ENCODE assay signal across 16 cellular contexts in genomic region chr5:42749020-42749419, GRCh38. TPM values are rescaled to one million over a fixed set of nuclear protein-coding genes. Genes with fewer than 3 reads are reported as not detected.
DNase-seq lines count a peak whose midpoint lies in the region; ATAC-seq, FAIRE-seq and TF ChIP-seq lines count a peak whose summit lies in the region.
"Had no signal": no experiment of that assay in that cellular context is flagged by ENCODE, and none has a peak within 500 bp of the region (broad histone marks: within the 10 kb centered on the region; RNA-seq: fewer than 3 reads in every experiment).

No MANE protein-coding gene starts in this region.

- DNase-seq in activated naive CD4-positive, alpha-beta T cell treated with anti-CD3 and anti-CD28 coated beads, Interleukin-2, amount 50 U/mL, for 72 hours (ENCODE audit: low spot score in 2 of 2) = no peak
- no peak for DNase-seq in activated naive CD4-positive, alpha-beta T cell treated with anti-CD3 and anti-CD28 coated beads, Interleukin-2, amount 10 ng/mL, durations not matched to agents 7 days and 5 days
- peak; percentile 69 for DNase-seq in Jurkat, Clone E6-1 (ENCODE audit: low read depth, low spot score)
- DNase-seq in GM12878 (ENCODE audit: low read depth, low spot score) = no peak
- DNase-seq in stromal cell of bone marrow (ENCODE audit: low read depth) = peak; percentile 3
- no peak for DNase-seq in Right ventricle myocardium superior
- DNase-seq in activated effector memory CD4-positive, alpha-beta T cell treated with anti-CD3 and anti-CD28 coated beads, Interleukin-2, amount 50 U/mL, for 16 hours = no peak
- no peak for DNase-seq in dermis blood vessel endothelial cell
- DNase-seq: activated CD8-positive, alpha-beta memory T cell treated with anti-CD3 and anti-CD28 coated beads for 24 hours; activated effector memory CD4-positive, alpha-beta T cell treated with Interleukin-2 at 50 U/mL for 16 hours; endodermal cell; naive thymus-derived CD8-positive, alpha-beta T cell; NCI-H1105 treated with DMSO at 0.1 percent for 48 hours had no signal

- no peaks in the 10 kb centered on the region for H3K9me3 Mint-ChIP-seq in activated naive CD4-positive, alpha-beta T cell treated with anti-CD3 and anti-CD28 coated beads, Interleukin-2, amount 50 U/mL, for 72 hours
- no peaks in the 10 kb centered on the region for H3K9me3 Mint-ChIP-seq in activated naive CD4-positive, alpha-beta T cell treated with anti-CD3 and anti-CD28 coated beads, Interleukin-2, amount 10 ng/mL, durations not matched to agents 7 days and 5 days
- H3K9me3 Mint-ChIP-seq: endodermal cell; naive thymus-derived CD8-positive, alpha-beta T cell had no signal

- H4K20me1 ChIP-seq in GM12878 (ENCODE audit: control insufficient read depth, insufficient read depth) = no peaks in the 10 kb centered on the region

- H3K4me1 ChIP-seq in GM12878 (ENCODE audit: control insufficient read depth, insufficient read depth, low read length) = no peaks in the 10 kb centered on the region
- H3K4me1 ChIP-seq: gastroesophageal sphincter, SJSA1 had no signal

- TF ChIP-seq RAD21 in GM12878 (IDR thresholded peaks at IDR 0.05; ENCODE audit: insufficient read depth, low read depth, low read length) = no peak

- intact Hi-C loops in GM12878 (cut with micrococcal nuclease; ENCODE audit: unreplicated experiment) = no loop called here
- intact Hi-C loops in Right ventricle myocardium superior (cut with DNase I) = no loop called here

- no peak overlapping the region for H3K27ac Mint-ChIP-seq in activated naive CD4-positive, alpha-beta T cell treated with anti-CD3 and anti-CD28 coated beads, Interleukin-2, amount 50 U/mL, for 72 hours
- no peak overlapping the region for H3K27ac Mint-ChIP-seq in activated naive CD4-positive, alpha-beta T cell treated with anti-CD3 and anti-CD28 coated beads, Interleukin-2, amount 10 ng/mL, durations not matched to agents 7 days and 5 days
- H3K27ac Mint-ChIP-seq: endodermal cell had no signal

- TF ChIP-seq POLR2A in GM12878 (IDR thresholded peaks at IDR 0.05; ENCODE audit: low read depth, low read length) = no peak

- H3K4me3 Mint-ChIP-seq in activated naive CD4-positive, alpha-beta T cell treated with anti-CD3 and anti-CD28 coated beads, Interleukin-2, amount 10 ng/mL, durations not matched to agents 7 days and 5 days = no peak overlapping the region
- H3K4me3 Mint-ChIP-seq: endodermal cell; naive thymus-derived CD8-positive, alpha-beta T cell had no signal

- no TSS peak for BruUV-seq in GM12878 (replicated peaks; lab: Mats Ljungman, UMichigan)

- peaks cover 6% of the 10 kb centered on the region for H3K4me1 Mint-ChIP-seq in activated naive CD4-positive, alpha-beta T cell treated with anti-CD3 and anti-CD28 coated beads, Interleukin-2, amount 10 ng/mL, durations not matched to agents 7 days and 5 days
- H3K4me1 Mint-ChIP-seq: endodermal cell had no signal

- RAD21 ChIA-PET in GM12878 (lab: Charles Lee; ENCODE audit: unreplicated experiment) = no interaction called here

- no peak for TF ChIP-seq CTCF in GM12878 (IDR thresholded peaks at IDR 0.05 in 2 of 3, conservative IDR thresholded peaks at IDR 0.05 in 1 of 3; ENCODE audit: control insufficient read depth in 2 of 3, extremely low read depth in 1 of 3, insufficient read depth in 1 of 3, low read depth in 3 of 3, low read length in 3 of 3)

- no peak for TF ChIP-seq EP300 in GM12878 (IDR thresholded peaks at IDR 0.05; ENCODE audit: borderline replicate concordance in 1 of 2, control insufficient read depth in 1 of 2, low read depth in 2 of 2, low read length in 2 of 2)

- no peaks in the 10 kb centered on the region for H3K27me3 ChIP-seq in GM12878 (replicated peaks in 1 of 2; ENCODE audit: control insufficient read depth in 2 of 2, insufficient read depth in 2 of 2, low read length in 1 of 2)
- H3K27me3 ChIP-seq: gastroesophageal sphincter, SJSA1 had no signal

- H3K4me2 ChIP-seq in GM12878 (ENCODE audit: control insufficient read depth, insufficient read depth) = no peak overlapping the region

- no peak overlapping the region for H2AFZ ChIP-seq in GM12878 (ENCODE audit: control insufficient read depth, low read depth, low read length)

- H3K79me2 ChIP-seq in GM12878 (ENCODE audit: control insufficient read depth, insufficient read depth, low read length) = no peaks in the 10 kb centered on the region

- H3K4me3 ChIP-seq in Jurkat, Clone E6-1 (ENCODE audit: low read length) = no peak overlapping the region
- H3K4me3 ChIP-seq in GM12878 = no peak overlapping the region
- H3K4me3 ChIP-seq: gastroesophageal sphincter, SJSA1 had no signal

- SMC1A ChIA-PET in GM12878 (lab: Charles Lee; ENCODE audit: uncharacterized antibody, unreplicated experiment) = no interaction called here

- H3K27me3 Mint-ChIP-seq in activated naive CD4-positive, alpha-beta T cell treated with anti-CD3 and anti-CD28 coated beads, Interleukin-2, amount 10 ng/mL, durations not matched to agents 7 days and 5 days = no peaks in the 10 kb centered on the region
- H3K27me3 Mint-ChIP-seq: naive thymus-derived CD8-positive, alpha-beta T cell had no signal

- H3K36me3 Mint-ChIP-seq in activated naive CD4-positive, alpha-beta T cell treated with anti-CD3 and anti-CD28 coated beads, Interleukin-2, amount 50 U/mL, for 72 hours = no peaks in the 10 kb centered on the region
- no peaks in the 10 kb centered on the region for H3K36me3 Mint-ChIP-seq in activated naive CD4-positive, alpha-beta T cell treated with anti-CD3 and anti-CD28 coated beads, Interleukin-2, amount 10 ng/mL, durations not matched to agents 7 days and 5 days
- H3K36me3 Mint-ChIP-seq: naive thymus-derived CD8-positive, alpha-beta T cell had no signal

- in situ Hi-C loops in GM12878 (cut with MboI) = no loop called here

- H3K27ac ChIP-seq in GM12878 (ENCODE audit: control insufficient read depth, insufficient read depth) = no peak overlapping the region
- H3K27ac ChIP-seq: gastroesophageal sphincter, SJSA1 had no signal

- CTCF ChIA-PET in activated naive CD4-positive, alpha-beta T cell treated with anti-CD3 and anti-CD28 coated beads, Interleukin-2, amount 10 ng/mL, durations not matched to agents 7 days and 5 days (lab: Charles Lee) = no interaction called here
- CTCF ChIA-PET in GM12878 (lab: Yijun Ruan, JAX) = interaction anchor here (0.7 kb wide), 1 partner anchor 150 kb away, joined by 3 read pairs; no protein-coding TSS in a partner anchor

- H3K9me3 ChIP-seq in GM12878 (replicated peaks; ENCODE audit: control insufficient read depth, insufficient read depth, low read length) = no peaks in the 10 kb centered on the region
- H3K9me3 ChIP-seq: gastroesophageal sphincter, SJSA1 had no signal

- POLR2A ChIA-PET in GM12878 (lab: Charles Lee) = no interaction called here

- H3K9ac ChIP-seq in GM12878 (ENCODE audit: control insufficient read depth, insufficient read depth, low read length) = no peak overlapping the region

- peak; percentile 26 to 32 for ATAC-seq in activated naive CD4-positive, alpha-beta T cell treated with anti-CD3 and anti-CD28 coated beads, Interleukin-2, amount 50 U/mL, for 72 hours
- ATAC-seq in GM12878 (peak; percentile 29; the same call in 2 of the 3 replicates), Right ventricle myocardium superior (ENCODE audit: poor library complexity) (no peak)
- ATAC-seq: gastroesophageal sphincter had no signal

- no peak for FAIRE-seq in GM12878 (lab: Jason Lieb, UNC)
- FAIRE-seq: GM19239 had no signal

- no peaks in the 10 kb centered on the region for H3K36me3 ChIP-seq in GM12878 (ENCODE audit: control insufficient read depth in 2 of 2, insufficient read depth in 2 of 2, low read length in 1 of 2)
- H3K36me3 ChIP-seq: gastroesophageal sphincter, SJSA1 had no signal

TF ChIP-seq in GM12878, 131 proteins besides CTCF, POLR2A, EP300 and RAD21:
- peak; percentile 38; the same call in 1 of the 2 replicates for TF ChIP-seq RUNX3 (IDR thresholded peaks at IDR 0.05; ENCODE audit: low read length)
- no peak for TF ChIP-seq SMAD5 (IDR thresholded peaks at IDR 0.05; ENCODE audit: low read depth)
TF ChIP-seq in GM12878: peak in this region for 1.

RNA-seq across cellular contexts. Expression of gene CCDC152, which starts 7.6 kb away (rescaled TPM):
- 1 to 10 TPM; 1.3 to 9.0 TPM for total RNA-seq in activated naive CD4-positive, alpha-beta T cell treated with anti-CD3 and anti-CD28 coated beads, Interleukin-2, amount 50 U/mL, for 72 hours
- 7.1 TPM for polyA plus RNA-seq in Jurkat, Clone E6-1 (2012; ENCODE audit: insufficient read depth, insufficient read length)
- not detected in 2 replicates for total RNA-seq in GM12878 (2013; cell fraction: nucleolus; rRNA removed)
- total RNA-seq in GM12878 (2014; rRNA removed) (7.1 and 8.4 TPM in 2 replicates), GM12878 (2014; rRNA removed; fragmentation: Illumina TruSeq; extraction: Trizol) (12.6 and 12.9 TPM in 2 replicates), GM12878 (2021) (9.8 and 11.6 TPM in 2 replicates), Right ventricle myocardium superior (0.56 TPM), dermis blood vessel endothelial cell (0.51 and 0.74 TPM in 2 replicates)
- 5.2 TPM for polyA plus RNA-seq in GM12878 (2011; ENCODE audit: low read depth)
- polyA plus RNA-seq in GM12878 (2011; rRNA removed) (0.12 and 0.36 TPM in 2 replicates), GM12878 (2014; fragmentation: Illumina TruSeq; extraction: Trizol) (14.2 and 18.5 TPM in 2 replicates), GM12878 (2014; fragmentation: Nextera tagmentation; extraction: Ambion mirVana) (10 to 100 TPM; 25.2 to 25.8 TPM), GM12878 (2014; rRNA removed) (6.0 and 8.1 TPM in 2 replicates), GM12878 (2016; fragmentation: Nextera tagmentation; extraction: Ambion mirVana) (10 to 100 TPM; 21.6 to 22.7 TPM)
- polyA plus RNA-seq in GM12878 (2011; cell fraction: cytosol; rRNA removed) = 0.02 and 0.04 TPM in 2 replicates
- polyA plus RNA-seq in GM12878 (2011; cell fraction: nucleus; rRNA removed) = 0.06 and 0.07 TPM in 2 replicates
- 14.4 and 15.1 TPM in 2 replicates for polyA plus RNA-seq in GM12878 (2012)
- polyA minus RNA-seq in GM12878 (2011; rRNA and poly(A)+ RNA removed) = not detected in 2 replicates
- polyA minus RNA-seq in GM12878 (2011; cell fraction: cytosol; rRNA and poly(A)+ RNA removed) = not detected in 2 replicates
- polyA minus RNA-seq in GM12878 (2011; cell fraction: nucleus; rRNA and poly(A)+ RNA removed) = 0.12 TPM in 1 of 2 replicates, not detected in the other
- total RNA-seq: SJSA1 had no signal

Comparison
In these comparisons a context has a peak if more than half of its experiments do, and no peak if none do; other contexts are left out.
1. DNase-seq: peak in Jurkat, Clone E6-1 (single experiment) and stromal cell of bone marrow (single experiment); none in activated naive CD4-positive, alpha-beta T cell treated with anti-CD3 and anti-CD28 coated beads, Interleukin-2, amount 50 U/mL, for 72 hours (0 of 2), activated naive CD4-positive, alpha-beta T cell treated with anti-CD3 and anti-CD28 coated beads, Interleukin-2, amount 10 ng/mL, durations not matched to agents 7 days and 5 days (single experiment), GM12878 (single experiment), Right ventricle myocardium superior (single experiment), activated effector memory CD4-positive, alpha-beta T cell treated with anti-CD3 and anti-CD28 coated beads, Interleukin-2, amount 50 U/mL, for 16 hours (single experiment) and dermis blood vessel endothelial cell (single experiment).